In the genomic region with DNA sequence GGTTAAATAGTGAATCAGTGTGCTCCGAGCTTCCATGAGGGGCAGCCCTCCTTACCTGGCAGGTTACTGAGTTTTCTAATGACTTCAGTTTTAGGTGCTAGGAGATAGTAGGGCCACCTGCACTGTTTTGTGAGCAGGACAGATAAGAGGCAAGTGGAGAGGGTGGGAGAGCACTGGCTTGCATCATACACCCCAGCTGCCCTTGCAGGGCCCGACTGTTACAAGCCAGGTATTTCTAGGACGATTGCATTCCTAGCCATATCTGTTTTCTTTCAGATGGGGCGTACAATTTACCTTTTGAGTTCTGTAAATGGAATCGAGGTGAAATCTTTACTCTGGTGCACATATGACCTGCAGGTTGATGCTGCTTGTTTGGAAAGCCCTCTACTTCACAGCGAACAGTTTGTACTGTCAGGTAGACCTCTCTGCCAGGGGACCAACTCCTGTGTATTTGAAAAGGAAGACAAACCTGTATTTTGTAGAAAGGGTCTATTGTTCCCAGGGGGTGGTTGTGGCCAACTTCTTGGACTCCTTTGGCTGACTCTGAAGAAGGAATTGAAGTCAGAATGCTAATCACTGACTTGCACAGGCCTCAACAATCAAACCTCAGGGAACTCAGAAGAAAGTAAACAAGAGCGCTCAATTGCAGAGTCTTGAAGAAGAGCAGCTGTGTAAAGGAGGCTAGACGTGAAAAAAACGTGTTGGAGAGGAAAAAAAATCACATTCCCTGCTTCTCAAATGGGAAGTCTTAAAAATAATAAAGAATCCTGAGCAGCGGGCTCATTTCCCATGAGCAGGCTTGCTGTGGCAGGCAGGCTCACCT, we compare ENCODE assay signal across 12 cellular contexts. TPM values are rescaled to one million over a fixed set of nuclear protein-coding genes. Genes with fewer than 3 reads are reported as not detected.
DNase-seq lines count a peak whose midpoint lies in the region; ATAC-seq, FAIRE-seq and TF ChIP-seq lines count a peak whose summit lies in the region.
"Had no signal": no experiment of that assay in that cellular context is flagged by ENCODE, and none has a peak within 500 bp of the region (broad histone marks: within the 10 kb centered on the region; RNA-seq: fewer than 3 reads in every experiment).

No MANE protein-coding gene starts in this region.

- peaks cover 7% of the 10 kb centered on the region for H3K9me3 Mint-ChIP-seq in MCF 10A (ENCODE audit: unreplicated experiment)
- H3K9me3 Mint-ChIP-seq: HFFc6 had no signal

- peak overlapping the region; percentile 57 for H3K27ac Mint-ChIP-seq in MCF 10A (ENCODE audit: low read depth, unreplicated experiment)

- H3K4me1 Mint-ChIP-seq in MCF 10A (ENCODE audit: insufficient read depth, unreplicated experiment) = peaks cover 20% of the 10 kb centered on the region

- no peak for TF ChIP-seq CTCF in MCF 10A (IDR thresholded peaks at IDR 0.05; ENCODE audit: unreplicated experiment)
- TF ChIP-seq CTCF in HepG2 (CRISPR knock-in tag; IDR thresholded peaks at IDR 0.05) = no peak
- no peak for TF ChIP-seq CTCF in suprapubic skin (IDR thresholded peaks at IDR 0.05)

- H3K4me1 ChIP-seq in HepG2 (ENCODE audit: insufficient read depth, low read length) (peaks cover 53% of the 10 kb centered on the region), suprapubic skin (peaks cover 39% of the 10 kb centered on the region)

- H3K4me2 ChIP-seq in HepG2 (ENCODE audit: low read depth, low read length) = peak overlapping the region; percentile 49

- H3K27me3 ChIP-seq in HepG2 (ENCODE audit: control insufficient read depth in 1 of 2, insufficient read depth in 2 of 2, low read length in 2 of 2) (no peaks in the 10 kb centered on the region), suprapubic skin (no peaks in the 10 kb centered on the region)

- no TSS peak for BruUV-seq in MCF 10A (replicated peaks; lab: Mats Ljungman, UMichigan)
- no TSS peak for BruUV-seq in HepG2 (replicated peaks; lab: Mats Ljungman, UMichigan)

- H3K9ac ChIP-seq in HepG2 (ENCODE audit: insufficient read depth, low read depth, low read length) = 0 out of 2 replicates have a peak overlapping the region, but pooled peaks have one; percentile 1

- H3K27ac ChIP-seq in HepG2 (ENCODE audit: extremely low read length, insufficient read depth, low read length) (no peak overlapping the region), suprapubic skin (peak overlapping the region; percentile 75)
- H3K27ac ChIP-seq: SK-N-MC had no signal

- no peak for FAIRE-seq in HepG2 (lab: Jason Lieb, UNC)
- FAIRE-seq: colon had no signal

- CTCF ChIA-PET in MCF 10A (lab: Yijun Ruan, JAX) = no interaction called here
- CTCF ChIA-PET in HepG2 (lab: Yijun Ruan, JAX; ENCODE audit: low intra/inter-chr PET ratio, low total read pairs) = no interaction called here

- H4K20me1 ChIP-seq in HepG2 (ENCODE audit: insufficient read depth, low read length) = no peaks in the 10 kb centered on the region

- H3K4me3 ChIP-seq in HepG2 (replicated peaks in 1 of 3; ENCODE audit: insufficient read depth in 1 of 3, low read depth in 2 of 3, low read length in 3 of 3) (peak overlapping the region in 1 of 3 experiments; percentile 3; a peak in 1 of 6 replicates), suprapubic skin (no peak overlapping the region)
- H3K4me3 ChIP-seq: SK-N-MC had no signal

- in situ Hi-C loops in HepG2 (cut with HindIII; ENCODE audit: extremely low pct_ligation_motif_present, low pct_unique_long_range_greater_than_20kb) = no loop called here

- TF ChIP-seq EP300 in HepG2 (IDR thresholded peaks at IDR 0.05; ENCODE audit: low read depth in 2 of 2, low read length in 2 of 2) (no peak), HepG2 (CRISPR knock-in tag; IDR thresholded peaks at IDR 0.05; ENCODE audit: borderline replicate concordance) (no peak), suprapubic skin (IDR thresholded peaks at IDR 0.05) (no peak)

- H3K9me3 ChIP-seq in HepG2 (ENCODE audit: low read length) (no peaks in the 10 kb centered on the region), suprapubic skin (no peaks in the 10 kb centered on the region)

- no peak overlapping the region for H2AFZ ChIP-seq in HepG2 (ENCODE audit: low read length)

- H3K79me2 ChIP-seq in HepG2 (ENCODE audit: insufficient read depth, low read length) = no peaks in the 10 kb centered on the region

- H3K36me3 Mint-ChIP-seq in MCF 10A (ENCODE audit: insufficient read depth, unreplicated experiment) = no peaks in the 10 kb centered on the region

- TF ChIP-seq POLR2A in HepG2 (IDR thresholded peaks at IDR 0.05; ENCODE audit: insufficient read depth in 1 of 2, low read depth in 2 of 2, low read length in 2 of 2) = no peak
- TF ChIP-seq POLR2A in suprapubic skin (IDR thresholded peaks at IDR 0.05) = no peak

- peak; percentile 72 for ATAC-seq in HepG2
- ATAC-seq: activated CD4-positive, CD25-positive, alpha-beta regulatory T cell treated with anti-CD3 and anti-CD28 coated beads, Interleukin-2, amount 50 U/mL, for 24 hours had no signal

- DNase-seq in NCI-H2029 treated with DMSO at 0.1 percent for 48 hours (lab: John Stamatoyannopoulos, UW) = peak; percentile 29
- DNase-seq in MCF 10A (ENCODE audit: unreplicated experiment) = no peak
- DNase-seq in HepG2 (ENCODE audit: low spot score) = peak; percentile 42
- DNase-seq in suprapubic skin (ENCODE audit: low spot score in 2 of 2) = no peak
- DNase-seq in NCI-H524 (lab: John Stamatoyannopoulos, UW) = no peak
- no peak for DNase-seq in superior temporal gyrus (ENCODE audit: extremely low spot score)
- no peak for DNase-seq in GM03348 (ENCODE audit: low spot score)
- DNase-seq: HFFc6, NCI-H82 had no signal

- H3K36me3 ChIP-seq in HepG2 (replicated peaks in 1 of 2; ENCODE audit: control insufficient read depth in 1 of 2, insufficient read depth in 2 of 2, low read length in 2 of 2) = no peaks in the 10 kb centered on the region
- H3K36me3 ChIP-seq in suprapubic skin = no peaks in the 10 kb centered on the region

- intact Hi-C loops in MCF 10A (cut with micrococcal nuclease) (no loop called here), HepG2 (cut with micrococcal nuclease; ENCODE audit: unreplicated experiment) (loop anchor here (10.0 kb wide), 1 partner anchor 52 kb away; no protein-coding TSS in a partner anchor)

- POLR2A ChIA-PET in MCF 10A (lab: Yijun Ruan, JAX) = no interaction called here
- POLR2A ChIA-PET in HepG2 (lab: Yijun Ruan, JAX) = interaction anchor here (1.3 kb wide), 1 partner anchor 58 kb away, joined by 3 read pairs; no protein-coding TSS in a partner anchor

- TF ChIP-seq RAD21 in HepG2 (CRISPR knock-in tag; IDR thresholded peaks at IDR 0.05) = no peak

- H3K27me3 Mint-ChIP-seq in MCF 10A (ENCODE audit: insufficient read depth, unreplicated experiment) = no peaks in the 10 kb centered on the region

- H3K4me3 Mint-ChIP-seq in MCF 10A (ENCODE audit: unreplicated experiment) = no peak overlapping the region
- H3K4me3 Mint-ChIP-seq: HFFc6 had no signal

- 44% methylated on average over 10 of the region's 10 CpGs for WGBS in HepG2 (ENCODE audit: low lambda C conversion rate)
- 67% methylated on average over 10 of the region's 10 CpGs for WGBS in suprapubic skin

TF ChIP-seq in HepG2, 621 proteins besides CTCF, POLR2A, EP300 and RAD21 (continues in another document):
- TF ChIP-seq ZNF850 (CRISPR knock-in tag; conservative IDR thresholded peaks at IDR 0.05) (no peak), ZSCAN9 (CRISPR knock-in tag; IDR thresholded peaks at IDR 0.05; ENCODE audit: borderline replicate concordance) (no peak), SOX5 (CRISPR knock-in tag; IDR thresholded peaks at IDR 0.05; ENCODE audit: borderline replicate concordance) (peak; percentile 7; the same call in 1 of the 2 replicates), PRMT3 (CRISPR knock-in tag; IDR thresholded peaks at IDR 0.05; ENCODE audit: borderline replicate concordance, low read depth) (no peak), SAP130 (CRISPR knock-in tag; IDR thresholded peaks at IDR 0.05; ENCODE audit: low read depth) (peak; percentile 18; the same call in 1 of the 2 replicates), ZNF569 (CRISPR knock-in tag; IDR thresholded peaks at IDR 0.05; ENCODE audit: borderline replicate concordance) (no peak), CCDC6 (CRISPR knock-in tag; IDR thresholded peaks at IDR 0.05) (no peak), ZNF7 (CRISPR knock-in tag; IDR thresholded peaks at IDR 0.05) (no peak), HOXD1 (CRISPR knock-in tag; IDR thresholded peaks at IDR 0.05) (no peak), HNF4A (CRISPR knock-in tag; IDR thresholded peaks at IDR 0.05) (0 out of 2 replicates have a peak, but pooled peaks have one; percentile 14)
- TF ChIP-seq, protein P1, sequence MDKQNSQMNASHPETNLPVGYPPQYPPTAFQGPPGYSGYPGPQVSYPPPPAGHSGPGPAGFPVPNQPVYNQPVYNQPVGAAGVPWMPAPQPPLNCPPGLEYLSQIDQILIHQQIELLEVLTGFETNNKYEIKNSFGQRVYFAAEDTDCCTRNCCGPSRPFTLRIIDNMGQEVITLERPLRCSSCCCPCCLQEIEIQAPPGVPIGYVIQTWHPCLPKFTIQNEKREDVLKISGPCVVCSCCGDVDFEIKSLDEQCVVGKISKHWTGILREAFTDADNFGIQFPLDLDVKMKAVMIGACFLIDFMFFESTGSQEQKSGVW (CRISPR knock-in tag; IDR thresholded peaks at IDR 0.05; ENCODE audit: borderline replicate concordance) = no peak

RNA-seq across cellular contexts. Expression of a gene that starts 57.2 kb away (rescaled TPM):
- total RNA-seq in MCF 10A (2022) (16.9 and 19.3 TPM in 2 replicates), HepG2 (2016; rRNA removed; fragmentation: Illumina TruSeq; extraction: Trizol) (2.2 and 2.8 TPM in 2 replicates), suprapubic skin (10 to 100 TPM; 16.9 to 41.4 (median 25.1) TPM)
- total RNA-seq in HepG2 (2016; cell fraction: cytosol; rRNA removed; fragmentation: Illumina TruSeq; extraction: Trizol; ENCODE audit: low read depth) = 1.0 and 1.2 TPM in 2 replicates
- total RNA-seq in HepG2 (2016; cell fraction: insoluble cytoplasmic fraction; rRNA removed; fragmentation: Illumina TruSeq; extraction: Trizol) = 1.8 and 2.5 TPM in 2 replicates
- 2.9 and 3.4 TPM in 2 replicates for total RNA-seq in HepG2 (2016; cell fraction: membrane; rRNA removed; fragmentation: Illumina TruSeq; extraction: Trizol)
- total RNA-seq in HepG2 (2016; cell fraction: nucleus; rRNA removed; fragmentation: Illumina TruSeq; extraction: Trizol) = 3.9 and 4.2 TPM in 2 replicates
- 3.0 and 3.3 TPM in 2 replicates for polyA plus RNA-seq in HepG2 (2011; rRNA removed)
- 1.9 and 2.1 TPM in 2 replicates for polyA plus RNA-seq in HepG2 (2011; cell fraction: cytosol; rRNA removed)
- polyA plus RNA-seq in HepG2 (2011; cell fraction: nucleus; rRNA removed) = 3.5 and 4.3 TPM in 2 replicates
- 1.8 and 2.6 TPM in 2 replicates for polyA plus RNA-seq in HepG2 (2012)
- 1.1 and 1.2 TPM in 2 replicates for polyA plus RNA-seq in HepG2 (2016; cell fraction: cytosol; fragmentation: Illumina TruSeq; extraction: Trizol; ENCODE audit: low read depth)
- 2.7 and 3.6 TPM in 2 replicates for polyA plus RNA-seq in HepG2 (2016; cell fraction: insoluble cytoplasmic fraction; fragmentation: Illumina TruSeq; extraction: Trizol; ENCODE audit: low read depth)
- polyA plus RNA-seq in HepG2 (2016; cell fraction: membrane; fragmentation: Illumina TruSeq; extraction: Trizol; ENCODE audit: low read depth) = 2.5 and 3.2 TPM in 2 replicates
- polyA plus RNA-seq in HepG2 (2016; cell fraction: nucleus; fragmentation: Illumina TruSeq; extraction: Trizol; ENCODE audit: insufficient read depth, low read depth) = 4.6 and 5.1 TPM in 2 replicates
- 7.0 and 9.1 TPM in 2 replicates for polyA minus RNA-seq in HepG2 (2011; rRNA and poly(A)+ RNA removed; ENCODE audit: low replicate concordance)
- 3.4 and 4.0 TPM in 2 replicates for polyA minus RNA-seq in HepG2 (2011; cell fraction: cytosol; rRNA and poly(A)+ RNA removed)
- 8.1 and 12.8 TPM in 2 replicates for polyA minus RNA-seq in HepG2 (2011; cell fraction: nucleus; rRNA and poly(A)+ RNA removed)

Comparison
In these comparisons a context has a peak if more than half of its experiments do, and no peak if none do; other contexts are left out.
1. DNase-seq: peak in NCI-H2029 treated with DMSO at 0.1 percent for 48 hours (single experiment) and HepG2 (single experiment); none in MCF 10A (single experiment), suprapubic skin (0 of 2), NCI-H524 (0 of 2), superior temporal gyrus (single experiment) and GM03348 (single experiment).